Comparison of ENCODE assay signal across 22 cellular contexts in the genomic region with DNA sequence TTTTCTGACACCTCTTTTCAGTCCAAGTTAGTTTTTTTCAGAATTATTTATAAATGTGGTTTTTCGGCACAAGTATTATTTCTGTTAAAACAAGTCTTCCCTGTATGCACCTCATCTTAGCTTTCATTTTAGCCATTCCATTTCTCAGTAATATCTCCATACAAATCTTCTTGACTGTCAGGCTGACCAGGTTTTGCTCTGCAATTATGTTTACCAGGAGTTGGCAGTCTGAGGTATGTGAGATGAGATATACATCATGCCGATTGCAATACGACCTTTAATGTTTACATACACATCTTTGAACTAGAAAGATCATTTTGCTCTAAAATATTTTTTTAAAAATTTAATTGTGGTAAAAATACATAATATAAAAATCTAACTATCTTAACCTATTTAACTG.
DNase-seq lines count a peak whose midpoint lies in the region; ATAC-seq lines count a peak whose summit lies in the region.
"Had no signal": no experiment of that assay in that cellular context is flagged by ENCODE, and none has a peak within 500 bp of the region (broad histone marks: within the 10 kb centered on the region; RNA-seq: fewer than 3 reads in every experiment).

No MANE protein-coding gene starts in this region.

- no peak overlapping the region for H3K27ac Mint-ChIP-seq in activated T-cell treated with anti-CD3 and anti-CD28 coated beads, Interleukin-2, amount 50 U/mL, for 72 hours
- H3K27ac Mint-ChIP-seq: B cell; CD4-positive, alpha-beta T cell; CD8-positive, alpha-beta T cell had no signal

- DNase-seq in SIG-M5 treated with dmso at 0.1 percent for 504 hours (lab: John Stamatoyannopoulos, UW; ENCODE audit: unreplicated experiment): peak; percentile 10
- no peak for DNase-seq in SIG-M5 (lab: John Stamatoyannopoulos, UW)
- no peak for DNase-seq in caudate nucleus (lab: John Stamatoyannopoulos, UW)
- no peak for DNase-seq in glomerular visceral epithelial cell (ENCODE audit: extremely low spot score)
- no peak for DNase-seq in activated T-cell treated with anti-CD3 and anti-CD28 coated beads, Interleukin-2, amount 50 U/mL, for 72 hours
- DNase-seq: AML-193; CD4-positive, alpha-beta T cell; CD8-positive, alpha-beta T cell; COR-L47; DMS 273 treated with DMSO at 0.1 percent for 48 hours; DMS153; DMS53; DMS79; DND-41; EL; GDM1 had no signal

- H3K27me3 Mint-ChIP-seq in activated T-cell treated with anti-CD3 and anti-CD28 coated beads, Interleukin-2, amount 50 U/mL, for 72 hours (ENCODE audit: low read depth): no peaks in the 10 kb centered on the region
- H3K27me3 Mint-ChIP-seq: B cell; CD4-positive, alpha-beta T cell had no signal

- peaks cover 8 to 9% of the 10 kb centered on the region in 2 donors for H3K9me3 Mint-ChIP-seq in activated T-cell treated with anti-CD3 and anti-CD28 coated beads, Interleukin-2, amount 50 U/mL, for 72 hours

- H3K4me3 Mint-ChIP-seq in activated T-cell treated with anti-CD3 and anti-CD28 coated beads, Interleukin-2, amount 50 U/mL, for 72 hours: no peak overlapping the region
- H3K4me3 Mint-ChIP-seq: B cell; CD4-positive, alpha-beta T cell; CD8-positive, alpha-beta T cell had no signal

- ATAC-seq in activated T-cell treated with anti-CD3 and anti-CD28 coated beads, Interleukin-2, amount 50 U/mL, for 72 hours (replicated peaks in 1 of 2): no peak
- ATAC-seq: A549; CD8-positive, alpha-beta T cell; GM12878 had no signal

- H3K4me1 Mint-ChIP-seq in activated T-cell treated with anti-CD3 and anti-CD28 coated beads, Interleukin-2, amount 50 U/mL, for 72 hours (ENCODE audit: low read depth): no peaks in the 10 kb centered on the region
- H3K4me1 Mint-ChIP-seq: B cell had no signal

- no peaks in the 10 kb centered on the region for H3K36me3 Mint-ChIP-seq in activated T-cell treated with anti-CD3 and anti-CD28 coated beads, Interleukin-2, amount 50 U/mL, for 72 hours (ENCODE audit: insufficient read depth in 2 of 2)
- H3K36me3 Mint-ChIP-seq: CD8-positive, alpha-beta T cell had no signal

- peak overlapping the region; percentile 70 for H3K27ac ChIP-seq in caudate nucleus (ENCODE audit: low read depth, low read length)
- H3K27ac ChIP-seq: 22Rv1; A549; BLaER1 treated with 17β-estradiol and CSF1 and Interleukin-3, amounts not matched to agents 10 nM and 100 nM; C4-2B had no signal
